8 cellular contexts compared by ENCODE assay signal in the genomic region with DNA sequence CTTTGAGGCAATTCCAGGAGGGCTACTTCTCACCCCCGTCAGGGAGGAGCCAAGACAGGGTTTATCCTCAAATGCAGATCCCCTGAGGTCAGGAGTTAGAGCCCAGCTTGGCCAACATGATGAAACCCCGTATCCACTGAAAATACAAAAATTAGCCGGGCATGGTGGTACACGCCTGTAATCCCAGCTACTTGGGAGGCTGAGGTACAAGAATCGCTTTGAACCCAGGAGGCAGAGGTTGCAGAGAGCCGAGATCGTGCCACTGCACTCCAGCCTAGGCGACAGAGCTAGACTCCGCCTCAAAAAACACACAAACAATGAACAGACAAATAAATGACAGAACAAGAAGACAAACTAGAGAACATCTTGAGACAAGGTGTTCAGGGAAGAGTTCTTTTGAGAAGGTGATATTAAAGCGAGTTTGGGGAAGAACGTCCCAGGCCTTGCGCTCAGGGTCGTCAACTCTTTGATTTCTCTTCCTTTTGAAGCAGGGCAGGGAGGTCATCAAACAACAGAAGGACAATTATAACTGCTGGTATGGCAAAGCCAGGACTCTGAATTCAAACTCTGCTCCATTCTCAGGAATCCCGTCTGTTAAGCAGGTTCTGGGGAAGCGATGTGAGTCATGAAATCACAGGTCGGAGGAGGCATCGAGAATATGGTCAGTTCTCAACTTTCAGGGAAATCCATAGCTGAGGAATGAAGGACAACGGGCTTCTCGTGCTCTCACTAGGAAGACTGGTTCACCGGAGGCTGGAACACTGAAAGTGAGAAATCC. TPM values are rescaled to one million over a fixed set of nuclear protein-coding genes. Genes with fewer than 3 reads are reported as not detected.
DNase-seq lines count a peak whose midpoint lies in the region; ATAC-seq and TF ChIP-seq lines count a peak whose summit lies in the region.

No MANE protein-coding gene starts in this region.

- peak overlapping the region; percentile 98 to 99 (median 99) for H3K27ac Mint-ChIP-seq in CD4-positive, CD25-positive, alpha-beta regulatory T cell
- H3K27ac Mint-ChIP-seq in central memory CD8-positive, alpha-beta T cell (ENCODE audit: low read depth): peak overlapping the region; percentile 94

- intact Hi-C loops in mucosa of descending colon (cut with DNase I, micrococcal nuclease): no loop called here

- no peak for ATAC-seq in CD4-positive, CD25-positive, alpha-beta regulatory T cell (ENCODE audit: low read depth in 2 of 2)
- ATAC-seq in central memory CD8-positive, alpha-beta T cell (replicated peaks; ENCODE audit: extremely low read depth, poor library complexity, severe bottlenecking): no peak
- ATAC-seq in mucosa of descending colon (no peak), HG02623 (IDR thresholded peaks at IDR 0.05; ENCODE audit: unreplicated experiment) (no peak)

- H3K27ac ChIP-seq in CD4-positive, CD25-positive, alpha-beta regulatory T cell (ENCODE audit: insufficient read depth, low read length, poor library complexity, severe bottlenecking): peak overlapping the region; percentile 94

- DNase-seq in CD4-positive, CD25-positive, alpha-beta regulatory T cell: no peak
- DNase-seq in LHCN-M2 (ENCODE audit: low read depth) (peak; percentile 30), mucosa of descending colon (no peak), amygdala (lab: John Stamatoyannopoulos, UW) (no peak), NCI-H1694 treated with DMSO at 0.1 percent for 48 hours (lab: John Stamatoyannopoulos, UW) (no peak), NCI-H187 (lab: John Stamatoyannopoulos, UW) (no peak)
- no peak for DNase-seq in central memory CD8-positive, alpha-beta T cell (ENCODE audit: low spot score in 2 of 2)

- H3K9me3 ChIP-seq in CD4-positive, CD25-positive, alpha-beta regulatory T cell (ENCODE audit: control insufficient read depth in 2 of 2, low read length in 2 of 2): no peaks in the 10 kb centered on the region
- H3K9me3 ChIP-seq in mucosa of descending colon: no peaks in the 10 kb centered on the region

- H3K36me3 Mint-ChIP-seq in CD4-positive, CD25-positive, alpha-beta regulatory T cell: peaks cover 7% of the 10 kb centered on the region
- H3K36me3 Mint-ChIP-seq in central memory CD8-positive, alpha-beta T cell (ENCODE audit: insufficient read depth): peaks cover 22% of the 10 kb centered on the region

- peaks cover 43% of the 10 kb centered on the region for H3K4me1 ChIP-seq in CD4-positive, CD25-positive, alpha-beta regulatory T cell (ENCODE audit: control insufficient read depth, insufficient read depth, low read length, poor library complexity, severe bottlenecking)
- H3K4me1 ChIP-seq in mucosa of descending colon (ENCODE audit: low read depth): peaks cover 28% of the 10 kb centered on the region

- TF ChIP-seq CTCF in mucosa of descending colon (IDR thresholded peaks at IDR 0.05): no peak

- peaks cover 5% of the 10 kb centered on the region for H3K27me3 Mint-ChIP-seq in CD4-positive, CD25-positive, alpha-beta regulatory T cell
- H3K27me3 Mint-ChIP-seq in central memory CD8-positive, alpha-beta T cell: no peaks in the 10 kb centered on the region

- peak overlapping the region; percentile 97 to 100 (median 98) for H3K4me3 Mint-ChIP-seq in CD4-positive, CD25-positive, alpha-beta regulatory T cell
- peak overlapping the region; percentile 91 for H3K4me3 Mint-ChIP-seq in central memory CD8-positive, alpha-beta T cell

- H3K9me3 Mint-ChIP-seq in CD4-positive, CD25-positive, alpha-beta regulatory T cell: no peaks in the 10 kb centered on the region
- no peaks in the 10 kb centered on the region for H3K9me3 Mint-ChIP-seq in central memory CD8-positive, alpha-beta T cell

- H3K27me3 ChIP-seq in CD4-positive, CD25-positive, alpha-beta regulatory T cell (ENCODE audit: control insufficient read depth, insufficient read depth, low read length): no peaks in the 10 kb centered on the region

- peaks cover under 1% of the 10 kb centered on the region for H3K36me3 ChIP-seq in CD4-positive, CD25-positive, alpha-beta regulatory T cell (ENCODE audit: control insufficient read depth, insufficient read depth, low read length)
- peaks cover 7% of the 10 kb centered on the region for H3K36me3 ChIP-seq in mucosa of descending colon (ENCODE audit: low read depth)

- peak overlapping the region; percentile 97 for H3K4me3 ChIP-seq in CD4-positive, CD25-positive, alpha-beta regulatory T cell (ENCODE audit: low read depth, low read length)
- H3K4me3 ChIP-seq in mucosa of descending colon: peak overlapping the region; percentile 62

- H3K4me1 Mint-ChIP-seq in CD4-positive, CD25-positive, alpha-beta regulatory T cell: peaks cover 5 to 71% (median 46%) of the 10 kb centered on the region in 4 donors
- peaks cover 45% of the 10 kb centered on the region for H3K4me1 Mint-ChIP-seq in central memory CD8-positive, alpha-beta T cell

RNA-seq across cellular contexts. Expression of a gene that starts 1.4 kb away (rescaled TPM):
- 170 TPM for total RNA-seq in CD4-positive, CD25-positive, alpha-beta regulatory T cell
- polyA plus RNA-seq in CD4-positive, CD25-positive, alpha-beta regulatory T cell: 100 to 1,000 TPM; 160 to 216 (median 194) TPM
- 108 and 121 TPM in 2 replicates for total RNA-seq in LHCN-M2 (2014; rRNA removed)
- 161 TPM for polyA plus RNA-seq in LHCN-M2 (2012)
- total RNA-seq in mucosa of descending colon: 100 to 1,000 TPM; 152 to 229 (median 215) TPM
